In the genomic region with DNA sequence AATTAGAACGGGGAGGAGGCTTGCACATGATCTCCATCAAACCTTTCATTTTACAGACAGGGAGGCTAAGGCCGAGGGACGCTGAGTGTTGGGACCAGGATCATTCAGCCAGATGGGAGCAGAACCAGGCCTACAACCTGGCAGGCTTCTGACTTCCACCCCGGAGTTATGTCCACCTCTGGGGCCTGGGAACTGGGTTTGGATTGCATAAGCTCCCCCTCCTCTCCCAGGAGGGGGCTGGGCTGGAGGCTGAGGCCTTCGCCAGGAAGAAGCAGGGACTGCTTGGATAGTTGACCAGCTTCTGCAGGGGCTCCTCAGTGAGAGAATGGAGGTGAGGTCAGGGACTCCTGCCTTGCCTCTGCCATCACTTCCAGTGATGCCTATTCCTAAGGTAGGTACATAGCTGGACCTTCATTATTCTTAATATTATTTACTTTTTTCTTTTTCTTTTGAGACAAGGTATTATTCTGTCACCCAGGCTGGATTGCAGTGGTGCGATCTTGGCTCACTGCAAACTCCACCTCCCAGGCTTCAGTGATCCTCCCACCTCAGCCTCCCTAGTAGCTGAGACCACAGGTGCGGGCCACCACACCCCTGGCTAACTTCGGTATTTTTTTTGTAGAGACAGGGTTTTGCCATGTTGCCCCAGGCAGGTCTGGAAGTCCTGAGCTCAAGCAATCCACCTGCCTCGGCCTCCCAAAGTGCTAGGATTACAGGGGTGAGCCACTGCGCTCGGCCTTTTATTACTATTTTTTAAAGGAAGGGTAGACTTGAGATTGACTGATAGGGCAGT, we compare ENCODE assay signal across 9 cellular contexts. TPM values are rescaled to one million over a fixed set of nuclear protein-coding genes. Genes with fewer than 3 reads are reported as not detected.
DNase-seq lines count a peak whose midpoint lies in the region; ATAC-seq and TF ChIP-seq lines count a peak whose summit lies in the region.
"Had no signal": no experiment of that assay in that cellular context is flagged by ENCODE, and none has a peak within 500 bp of the region (broad histone marks: within the 10 kb centered on the region; RNA-seq: fewer than 3 reads in every experiment).

No MANE protein-coding gene starts in this region.

- peaks cover 38% of the 10 kb centered on the region for H3K4me1 Mint-ChIP-seq in CD8-positive, alpha-beta T cell (ENCODE audit: low read depth)
- H3K4me1 Mint-ChIP-seq in activated naive CD8-positive, alpha-beta T cell treated with anti-CD3 and anti-CD28 coated beads, Interleukin-2, amount 10 ng/mL, durations not matched to agents 7 days and 5 days, result peaks cover 38% of the 10 kb centered on the region
- H3K4me1 Mint-ChIP-seq in mesothelial cell of epicardium, result peaks cover 7% of the 10 kb centered on the region

- POLR2A ChIA-PET in CD8-positive, alpha-beta T cell (lab: Charles Lee), result interaction anchor here (0.9 to 1.2 kb wide), 2 partner anchors 91 to 93 kb away, joined by 4 to 5 read pairs; partner anchors contain the start of gene CBX3
- POLR2A ChIA-PET in activated naive CD8-positive, alpha-beta T cell treated with anti-CD3 and anti-CD28 coated beads, Interleukin-2, amount 10 ng/mL, durations not matched to agents 7 days and 5 days (lab: Charles Lee), result interaction anchor here (0.6 to 3.1 kb wide), 4 partner anchors 12 to 338 kb away, joined by 3 to 25 read pairs (median 8); partner anchors contain the start of genes CBX3 and HNRNPA2B1

- no peak overlapping the region for H3K27ac ChIP-seq in CD8-positive, alpha-beta T cell (ENCODE audit: low read depth, low read length)
- H3K27ac ChIP-seq in HUES48 (ENCODE audit: low read depth, low read length), result no peak overlapping the region

- no peaks in the 10 kb centered on the region for H3K9me3 Mint-ChIP-seq in CD8-positive, alpha-beta T cell
- H3K9me3 Mint-ChIP-seq in activated naive CD8-positive, alpha-beta T cell treated with anti-CD3 and anti-CD28 coated beads, Interleukin-2, amount 10 ng/mL, durations not matched to agents 7 days and 5 days, result no peaks in the 10 kb centered on the region
- H3K9me3 Mint-ChIP-seq in mesothelial cell of epicardium, result no peaks in the 10 kb centered on the region

- TF ChIP-seq POLR2A in GM18505 (IDR thresholded peaks at IDR 0.05; ENCODE audit: borderline replicate concordance, extremely low read depth, insufficient read depth, insufficient read length), result no peak

- DNase-seq in CD8-positive, alpha-beta T cell, result no peak
- DNase-seq in activated naive CD8-positive, alpha-beta T cell treated with anti-CD3 and anti-CD28 coated beads, Interleukin-2, amount 10 ng/mL, durations not matched to agents 7 days and 5 days, result peak; percentile 41
- DNase-seq in mesothelial cell of epicardium (ENCODE audit: low spot score in 2 of 2, unreplicated experiment in 2 of 2), result no peak
- no peak for DNase-seq in effector CD4-positive, alpha-beta T cell
- DNase-seq: dermis blood vessel endothelial cell had no signal

- H3K27ac Mint-ChIP-seq in CD8-positive, alpha-beta T cell, result peak overlapping the region; percentile 84
- H3K27ac Mint-ChIP-seq in activated naive CD8-positive, alpha-beta T cell treated with anti-CD3 and anti-CD28 coated beads, Interleukin-2, amount 10 ng/mL, durations not matched to agents 7 days and 5 days, result peak overlapping the region; percentile 92
- peak overlapping the region; percentile 4 for H3K27ac Mint-ChIP-seq in mesothelial cell of epicardium

- H3K4me1 ChIP-seq in CD8-positive, alpha-beta T cell (ENCODE audit: insufficient read depth, low read length), result peaks cover 32% of the 10 kb centered on the region
- H3K4me1 ChIP-seq in HUES48 (ENCODE audit: control insufficient read depth, insufficient read depth, low read length), result 0 out of 2 replicates have a peak, but pooled peaks cover 13% of the 10 kb centered on the region

- TF ChIP-seq CTCF in CD8-positive, alpha-beta T cell (IDR thresholded peaks at IDR 0.05), result no peak
- TF ChIP-seq CTCF in mesothelial cell of epicardium (IDR thresholded peaks at IDR 0.05; ENCODE audit: unreplicated experiment), result no peak

- H3K9me3 ChIP-seq in CD8-positive, alpha-beta T cell (ENCODE audit: low read length), result no peaks in the 10 kb centered on the region
- H3K9me3 ChIP-seq in HUES48 (ENCODE audit: control insufficient read depth, insufficient read depth, low read length), result no peaks in the 10 kb centered on the region

- peak overlapping the region; percentile 91 for H3K4me3 Mint-ChIP-seq in CD8-positive, alpha-beta T cell
- H3K4me3 Mint-ChIP-seq in activated naive CD8-positive, alpha-beta T cell treated with anti-CD3 and anti-CD28 coated beads, Interleukin-2, amount 10 ng/mL, durations not matched to agents 7 days and 5 days, result peak overlapping the region; percentile 89
- peak overlapping the region; percentile 87 for H3K4me3 Mint-ChIP-seq in mesothelial cell of epicardium

- H3K4me3 ChIP-seq in CD8-positive, alpha-beta T cell (ENCODE audit: low read depth, low read length), result peak overlapping the region; percentile 70
- peak overlapping the region; percentile 79; the same call in 1 of the 2 replicates for H3K4me3 ChIP-seq in HUES48 (ENCODE audit: low read depth, low read length)

- no peaks in the 10 kb centered on the region for H3K27me3 ChIP-seq in CD8-positive, alpha-beta T cell (ENCODE audit: insufficient read depth, low read length)
- H3K27me3 ChIP-seq in HUES48 (ENCODE audit: control insufficient read depth, insufficient read depth, low read length), result no peaks in the 10 kb centered on the region

- intact Hi-C loops in CD8-positive, alpha-beta T cell (cut with DNase I, micrococcal nuclease), result loop anchor here (2.0 to 10.0 kb wide), 7 partner anchors 90 to 1168 kb away; partner anchors contain the start of genes CYCS (in 2 of the 2), HOXA9 (in 1 of the 2) and NFE2L3 (in 1 of the 2)

- CTCF ChIA-PET in CD8-positive, alpha-beta T cell (lab: Charles Lee), result interaction anchor here (0.8 to 3.4 kb wide), 4 partner anchors 72 to 214 kb away, joined by 3 to 12 read pairs (median 4); no protein-coding TSS in a partner anchor

- H3K36me3 Mint-ChIP-seq in CD8-positive, alpha-beta T cell, result no peaks in the 10 kb centered on the region
- peaks cover 16% of the 10 kb centered on the region for H3K36me3 Mint-ChIP-seq in activated naive CD8-positive, alpha-beta T cell treated with anti-CD3 and anti-CD28 coated beads, Interleukin-2, amount 10 ng/mL, durations not matched to agents 7 days and 5 days
- H3K36me3 Mint-ChIP-seq in mesothelial cell of epicardium, result no peaks in the 10 kb centered on the region

- ATAC-seq in CD8-positive, alpha-beta T cell, result no peak
- no peak for ATAC-seq in activated naive CD8-positive, alpha-beta T cell treated with anti-CD3 and anti-CD28 coated beads, Interleukin-2, amount 10 ng/mL, durations not matched to agents 7 days and 5 days (ENCODE audit: low read depth)
- no peak for ATAC-seq in esophagus mucosa
- ATAC-seq in HG02973 (IDR thresholded peaks at IDR 0.05; ENCODE audit: unreplicated experiment), result no peak
- ATAC-seq in GM18505 (IDR thresholded peaks at IDR 0.05; ENCODE audit: unreplicated experiment), result no peak

- H3K9ac ChIP-seq in HUES48 (ENCODE audit: low read depth, low read length), result no peak overlapping the region

- H3K27me3 Mint-ChIP-seq in CD8-positive, alpha-beta T cell (ENCODE audit: low read depth), result no peaks in the 10 kb centered on the region
- peaks cover 2% of the 10 kb centered on the region for H3K27me3 Mint-ChIP-seq in activated naive CD8-positive, alpha-beta T cell treated with anti-CD3 and anti-CD28 coated beads, Interleukin-2, amount 10 ng/mL, durations not matched to agents 7 days and 5 days
- no peaks in the 10 kb centered on the region for H3K27me3 Mint-ChIP-seq in mesothelial cell of epicardium (ENCODE audit: low read depth)

- no peaks in the 10 kb centered on the region for H3K36me3 ChIP-seq in CD8-positive, alpha-beta T cell (ENCODE audit: insufficient read depth, low read length)
- no peaks in the 10 kb centered on the region for H3K36me3 ChIP-seq in HUES48 (ENCODE audit: control insufficient read depth, insufficient read depth, low read length)

RNA-seq across cellular contexts. Expression of gene SNX10, which starts 1.3 kb away (rescaled TPM):
- 1 to 10 TPM; 3.9 to 7.0 TPM for total RNA-seq in CD8-positive, alpha-beta T cell
- total RNA-seq in activated naive CD8-positive, alpha-beta T cell treated with anti-CD3 and anti-CD28 coated beads, Interleukin-2, amount 10 ng/mL, durations not matched to agents 7 days and 5 days, result 10 to 100 TPM; 31.0 to 31.6 TPM
- total RNA-seq in mesothelial cell of epicardium (4.7 to 6.1 TPM (median 5.1 TPM) in 3 replicates), esophagus mucosa (2.1 TPM)

Comparison
In these comparisons a context has a peak if more than half of its experiments do, and no peak if none do; other contexts are left out.
1. H3K27ac Mint-ChIP-seq: peak in every context shown above with its lines; median percentile 92 in activated naive CD8-positive, alpha-beta T cell treated with anti-CD3 and anti-CD28 coated beads, Interleukin-2, amount 10 ng/mL, durations not matched to agents 7 days and 5 days; 84 in CD8-positive, alpha-beta T cell; 4 in mesothelial cell of epicardium.